18 cellular contexts compared by ENCODE assay signal in the genomic region with DNA sequence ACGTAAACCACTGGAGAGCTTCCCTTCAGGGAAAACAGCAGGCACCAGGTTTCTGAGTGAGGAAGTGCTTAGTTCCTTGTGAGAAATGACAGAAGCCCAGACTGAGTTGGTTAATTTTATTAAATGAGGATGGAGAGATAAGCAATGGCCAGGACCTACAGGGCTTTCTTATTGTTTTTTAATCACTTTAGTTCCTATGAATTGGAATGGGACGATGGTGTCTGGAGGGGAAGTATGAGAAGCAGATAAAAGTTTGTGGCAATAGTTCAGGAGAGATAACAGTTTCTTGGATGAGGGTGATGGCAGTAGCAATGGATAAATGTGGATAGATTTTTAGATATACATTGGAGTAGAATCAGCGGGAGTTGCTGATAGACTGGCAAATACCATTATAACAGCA.
DNase-seq lines count a peak whose midpoint lies in the region; ATAC-seq and TF ChIP-seq lines count a peak whose summit lies in the region.
"Had no signal": no experiment of that assay in that cellular context is flagged by ENCODE, and none has a peak within 500 bp of the region (broad histone marks: within the 10 kb centered on the region; RNA-seq: fewer than 3 reads in every experiment).

No MANE protein-coding gene starts in this region.

- H3K27me3 ChIP-seq in BE2C (no peaks in the 10 kb centered on the region), Loucy (ENCODE audit: insufficient read depth, low read length, poor library complexity, severe bottlenecking) (no peaks in the 10 kb centered on the region), A673 (replicated peaks; ENCODE audit: insufficient read depth, low read depth, low read length, poor library complexity) (no peaks in the 10 kb centered on the region)
- H3K27me3 ChIP-seq: BLaER1 treated with 17β-estradiol and CSF1 and Interleukin-3, amounts not matched to agents 10 nM and 100 nM had no signal

- peaks cover 8% of the 10 kb centered on the region for H3F3A ChIP-seq in Loucy (ENCODE audit: low read depth)

- no peaks in the 10 kb centered on the region for H3K27me3 Mint-ChIP-seq in nephron progenitor cell (ENCODE audit: low read depth, poor library complexity)
- H3K27me3 Mint-ChIP-seq in HFFc6 (ENCODE audit: insufficient read depth): no peaks in the 10 kb centered on the region

- H3K4me1 Mint-ChIP-seq in nephron progenitor cell: peaks cover 9% of the 10 kb centered on the region
- H3K4me1 Mint-ChIP-seq in HFFc6 (ENCODE audit: low read depth): no peaks in the 10 kb centered on the region
- H3K4me1 Mint-ChIP-seq: GM23338 had no signal

- H3K9me2 ChIP-seq in Loucy (replicated peaks; ENCODE audit: low read depth, low read length): no peaks in the 10 kb centered on the region

- H3K4me1 ChIP-seq in BE2C: peaks cover 63% of the 10 kb centered on the region
- peaks cover 75% of the 10 kb centered on the region for H3K4me1 ChIP-seq in Loucy (ENCODE audit: insufficient read depth, low read length, poor library complexity, severe bottlenecking)
- peaks cover 4% of the 10 kb centered on the region for H3K4me1 ChIP-seq in A673 (ENCODE audit: insufficient read depth, low read length, poor library complexity, severe bottlenecking)

- no peaks in the 10 kb centered on the region for H4K20me1 ChIP-seq in Loucy (ENCODE audit: insufficient read depth, low read length, poor library complexity, severe bottlenecking)
- H4K20me1 ChIP-seq: BLaER1 treated with 17β-estradiol and CSF1 and Interleukin-3, amounts not matched to agents 10 nM and 100 nM had no signal

- DNase-seq in BE2C (peak; percentile 58), nephron progenitor cell (no peak), HFFc6 (no peak), A673 (ENCODE audit: low spot score) (no peak)
- DNase-seq: Calu3; CD8-positive, alpha-beta T cell; DND-41; EL; HCEC 1CT; IMR-90 had no signal

- H3K4me3 ChIP-seq in BE2C (ENCODE audit: low read depth, low read length) (no peak overlapping the region), Loucy (ENCODE audit: low read length, poor library complexity, severe bottlenecking) (peak overlapping the region; percentile 51), A673 (ENCODE audit: low read depth, low read length, poor library complexity, severe bottlenecking) (no peak overlapping the region)
- H3K4me3 ChIP-seq: A549; BLaER1 treated with 17β-estradiol and CSF1 and Interleukin-3, amounts not matched to agents 10 nM and 100 nM; GM23338; K562 had no signal

- TF ChIP-seq CTCF in BE2C (IDR thresholded peaks at IDR 0.05; ENCODE audit: low read depth, low read length): no peak
- TF ChIP-seq CTCF in Loucy (conservative IDR thresholded peaks at IDR 0.05; ENCODE audit: low read length): no peak
- no peak for TF ChIP-seq CTCF in nephron progenitor cell (IDR thresholded peaks at IDR 0.05)
- TF ChIP-seq CTCF in HFFc6 (IDR thresholded peaks at IDR 0.05): no peak
- TF ChIP-seq CTCF in A673 (conservative IDR thresholded peaks at IDR 0.05; ENCODE audit: low read depth, low read length): no peak

- peak overlapping the region; percentile 63 for H3K4me2 ChIP-seq in Loucy (ENCODE audit: low read depth, low read length, poor library complexity, severe bottlenecking)
- H3K4me2 ChIP-seq: A549, GM23338 had no signal

- H3K9me3 Mint-ChIP-seq in nephron progenitor cell (no peaks in the 10 kb centered on the region), HFFc6 (peaks cover 48% of the 10 kb centered on the region)
- H3K9me3 Mint-ChIP-seq: CD8-positive, alpha-beta T cell; GM23338 had no signal

- no peak overlapping the region for H3K4me3 Mint-ChIP-seq in nephron progenitor cell
- no peak overlapping the region for H3K4me3 Mint-ChIP-seq in HFFc6
- H3K4me3 Mint-ChIP-seq: CD8-positive, alpha-beta T cell; GM23338 had no signal

- no peaks in the 10 kb centered on the region for H3K36me3 ChIP-seq in BE2C
- H3K36me3 ChIP-seq in Loucy (ENCODE audit: insufficient read depth, low read length): no peaks in the 10 kb centered on the region
- H3K36me3 ChIP-seq in A673 (ENCODE audit: insufficient read depth, low read length, poor library complexity, severe bottlenecking): no peaks in the 10 kb centered on the region
- H3K36me3 ChIP-seq: BLaER1 treated with 17β-estradiol and CSF1 and Interleukin-3, amounts not matched to agents 10 nM and 100 nM had no signal

- H3K9me3 ChIP-seq in BE2C (no peaks in the 10 kb centered on the region), Loucy (ENCODE audit: insufficient read depth, low read depth, low read length) (no peaks in the 10 kb centered on the region), A673 (ENCODE audit: low read depth, low read length, poor library complexity, severe bottlenecking) (no peaks in the 10 kb centered on the region)
- H3K9me3 ChIP-seq: A549; BLaER1 treated with 17β-estradiol and CSF1 and Interleukin-3, amounts not matched to agents 10 nM and 100 nM had no signal

- no peak overlapping the region for H3K27ac ChIP-seq in A673 (ENCODE audit: low read depth, low read length, poor library complexity, severe bottlenecking)
- H3K27ac ChIP-seq: 22Rv1; A549; BLaER1 treated with 17β-estradiol and CSF1 and Interleukin-3, amounts not matched to agents 10 nM and 100 nM had no signal

- intact Hi-C loops in A673 (cut with micrococcal nuclease; ENCODE audit: unreplicated experiment): no loop called here

- H2AFZ ChIP-seq in Loucy (ENCODE audit: low read length): no peak overlapping the region
- H2AFZ ChIP-seq: GM23338 had no signal

- H3K79me2 ChIP-seq in Loucy (ENCODE audit: insufficient read depth, low read length): no peaks in the 10 kb centered on the region

- CTCF ChIA-PET in A673 (lab: Charles Lee): no interaction called here

- POLR2A ChIA-PET in A673 (lab: Charles Lee; ENCODE audit: low non-redundant PET): no interaction called here

- H3K27ac Mint-ChIP-seq in nephron progenitor cell (peak overlapping the region; percentile 6), HFFc6 (no peak overlapping the region)
- H3K27ac Mint-ChIP-seq: CD8-positive, alpha-beta T cell; GM23338 had no signal

- BruUV-seq in A673 (replicated peaks; lab: Mats Ljungman, UMichigan): no TSS peak

- H3K9ac ChIP-seq in Loucy (ENCODE audit: low read depth, low read length, poor library complexity, severe bottlenecking): peak overlapping the region; percentile 57
- H3K9ac ChIP-seq: BLaER1 treated with 17β-estradiol and CSF1 and Interleukin-3, amounts not matched to agents 10 nM and 100 nM had no signal

- ATAC-seq in SK-N-SH treated with all-trans-retinoic acid at 6 μM for 48 hours (no peak), GM19467 (IDR thresholded peaks at IDR 0.05; ENCODE audit: unreplicated experiment) (no peak)
- ATAC-seq: A549; CD8-positive, alpha-beta T cell; GM23338; K562 had no signal

- H3K36me3 Mint-ChIP-seq in nephron progenitor cell (ENCODE audit: low read depth) (no peaks in the 10 kb centered on the region), HFFc6 (ENCODE audit: low read depth) (no peaks in the 10 kb centered on the region)
- H3K36me3 Mint-ChIP-seq: CD8-positive, alpha-beta T cell had no signal

TF ChIP-seq in SK-N-SH treated with all-trans-retinoic acid at 6 μM for 48 hours, 23 proteins besides CTCF, POLR2A, EP300 and RAD21 (continues in another document):
- TF ChIP-seq CREB5 (CRISPR knock-in tag; IDR thresholded peaks at IDR 0.05; ENCODE audit: low read depth): peak; percentile 69; the same call in 1 of the 2 replicates
- no peak for TF ChIP-seq ARNTL (CRISPR knock-in tag; IDR thresholded peaks at IDR 0.05; ENCODE audit: borderline replicate concordance, low read depth)
- 0 out of 2 replicates have a peak, but pooled peaks have one; percentile 8 for TF ChIP-seq PPARA (CRISPR knock-in tag; IDR thresholded peaks at IDR 0.05; ENCODE audit: borderline replicate concordance)
- peak; percentile 98 for TF ChIP-seq TCF4 (CRISPR knock-in tag; IDR thresholded peaks at IDR 0.05; ENCODE audit: borderline replicate concordance)
- no peak for TF ChIP-seq TOX (CRISPR knock-in tag; IDR thresholded peaks at IDR 0.05; ENCODE audit: borderline replicate concordance)
- TF ChIP-seq ZNF70 (CRISPR knock-in tag; IDR thresholded peaks at IDR 0.05): peak; percentile 78
- TF ChIP-seq CSDC2 (CRISPR knock-in tag; IDR thresholded peaks at IDR 0.05): no peak
- TF ChIP-seq ZC3H10 (CRISPR knock-in tag; IDR thresholded peaks at IDR 0.05): no peak
- TF ChIP-seq ISL1 (CRISPR knock-in tag; IDR thresholded peaks at IDR 0.05): peak; percentile 94
- TF ChIP-seq POU6F1 (CRISPR knock-in tag; IDR thresholded peaks at IDR 0.05; ENCODE audit: borderline replicate concordance, low read depth): no peak
- no peak for TF ChIP-seq ZNF565 (CRISPR knock-in tag; conservative IDR thresholded peaks at IDR 0.05; ENCODE audit: low read depth)
- TF ChIP-seq GLIS3 (CRISPR knock-in tag; IDR thresholded peaks at IDR 0.05): peak; percentile 82; the same call in 1 of the 2 replicates
- no peak for TF ChIP-seq OSR1 (CRISPR knock-in tag; IDR thresholded peaks at IDR 0.05)
- TF ChIP-seq ZFP3 (CRISPR knock-in tag; IDR thresholded peaks at IDR 0.05): no peak
